ENCODE assay signal across 10 cellular contexts in genomic region chr5:139696167-139696893, GRCh38. TPM values are rescaled to one million over a fixed set of nuclear protein-coding genes. Genes with fewer than 3 reads are reported as not detected.
A peak's percentile ranks its signal among the peaks of the same experiment; 100 is the strongest.
DNase-seq lines count a peak whose midpoint lies in the region; ATAC-seq and TF ChIP-seq lines count a peak whose summit lies in the region.
"Had no signal": no experiment of that assay in that cellular context is flagged by ENCODE, and none has a peak within 500 bp of the region (broad histone marks: within the 10 kb centered on the region; RNA-seq: fewer than 3 reads in every experiment).

No MANE protein-coding gene starts in this region.

- peaks cover 3% of the 10 kb centered on the region for H3K27me3 Mint-ChIP-seq in nephron progenitor cell (ENCODE audit: low read depth, poor library complexity)

- 58% methylated on average over 13 of the region's 21 CpGs; no CpG with 5 or more reads in 1 of the 2 experiments for WGBS in IMR-90 (ENCODE audit: extremely low coverage in 2 of 2, insufficient read length in 1 of 2), 2 experiments

- CTCF ChIA-PET in IMR-90 (lab: Yijun Ruan, JAX), result interaction anchor here (0.6 to 1.2 kb wide), 3 partner anchors 15 to 69 kb away, joined by 3 to 4 read pairs (median 3); no protein-coding TSS in a partner anchor

- peak overlapping the region; percentile 77 for H3K4me3 ChIP-seq in ACC112 (ENCODE audit: low read depth, low read length)
- no peak overlapping the region for H3K4me3 ChIP-seq in IMR-90 (ENCODE audit: insufficient read depth, low read depth, low read length)
- peak overlapping the region in 49 of 59 donors; percentile 21 to 70 (median 51) for H3K4me3 ChIP-seq in dorsolateral prefrontal cortex

- H3K4me1 ChIP-seq in ACC112 (ENCODE audit: control insufficient read depth, insufficient read depth, low read length, unreplicated experiment) (peaks cover 37% of the 10 kb centered on the region), IMR-90 (ENCODE audit: control insufficient read depth, insufficient read depth, low read length) (peaks cover 39% of the 10 kb centered on the region)

- no TSS peak for BruUV-seq in IMR-90 (replicated peaks; lab: Mats Ljungman, UMichigan)

- peak overlapping the region; percentile 96 for H4K91ac ChIP-seq in IMR-90 (ENCODE audit: insufficient read depth, low read depth, low read length)

- H3K36me3 Mint-ChIP-seq in nephron progenitor cell (ENCODE audit: low read depth), result no peaks in the 10 kb centered on the region

- H3K36me3 ChIP-seq in ACC112 (ENCODE audit: insufficient read depth, low read length) (no peaks in the 10 kb centered on the region), IMR-90 (ENCODE audit: control insufficient read depth, insufficient read depth, low read length) (no peaks in the 10 kb centered on the region)

- TF ChIP-seq CTCF in IMR-90 (conservative IDR thresholded peaks at IDR 0.05; ENCODE audit: low read depth, low read length), result no peak
- no peak for TF ChIP-seq CTCF in dorsolateral prefrontal cortex (IDR thresholded peaks at IDR 0.05 in 54 of 56, conservative IDR thresholded peaks at IDR 0.05 in 2 of 56; ENCODE audit: low read depth in 1 of 56, partially characterized antibody in 56 of 56)
- TF ChIP-seq CTCF in nephron progenitor cell (IDR thresholded peaks at IDR 0.05), result no peak

- dilution Hi-C loops in IMR-90 (cut with HindIII; ENCODE audit: low sequenced_read_pairs, unreplicated experiment), result no loop called here

- H3K4me1 Mint-ChIP-seq in nephron progenitor cell, result peaks cover 87% of the 10 kb centered on the region

- H3K56ac ChIP-seq in IMR-90 (ENCODE audit: extremely low read depth, insufficient read depth, low read length), result peak overlapping the region; percentile 13; the same call in 1 of the 2 replicates

- H4K8ac ChIP-seq in IMR-90 (ENCODE audit: low read depth in 2 of 2, low read length in 2 of 2), result peak overlapping the region; percentile 75 to 97; a peak in 3 of 4 replicates

- intact Hi-C loops in IMR-90 (cut with micrococcal nuclease) (loop anchor here (2.0 kb wide), 1 partner anchor 38 kb away; no protein-coding TSS in a partner anchor), dorsolateral prefrontal cortex (cut with DNase I) (loop anchor here (2.0 to 10.0 kb wide), 4 partner anchors 14 to 272 kb away; no protein-coding TSS in a partner anchor)

- H3K14ac ChIP-seq in IMR-90 (replicated peaks; ENCODE audit: low read depth, low read length), result peak overlapping the region; percentile 86

- no peaks in the 10 kb centered on the region for H3K9me3 ChIP-seq in IMR-90 (ENCODE audit: control insufficient read depth, insufficient read depth, low read length)

- H3K27me3 ChIP-seq in ACC112 (ENCODE audit: insufficient read depth, low read length) (no peaks in the 10 kb centered on the region), IMR-90 (ENCODE audit: control insufficient read depth, insufficient read depth, low read length) (no peaks in the 10 kb centered on the region), dorsolateral prefrontal cortex (no peaks in the 10 kb centered on the region)

- H3K27ac ChIP-seq in ACC112 (ENCODE audit: low read depth, low read length), result peak overlapping the region; percentile 89
- peak overlapping the region; percentile 90 for H3K27ac ChIP-seq in IMR-90 (ENCODE audit: insufficient read depth, low read length)
- H3K27ac ChIP-seq in dorsolateral prefrontal cortex, result peak overlapping the region in 57 of 59 donors; percentile 59 to 95 (median 89)

- peak overlapping the region; percentile 1 for H4K5ac ChIP-seq in IMR-90 (ENCODE audit: low read depth, low read length)

- H3K9me3 Mint-ChIP-seq in nephron progenitor cell, result no peaks in the 10 kb centered on the region

- in situ Hi-C loops in IMR-90 (cut with MboI; ENCODE audit: low sequenced_read_pairs), result no loop called here

- H2BK20ac ChIP-seq in IMR-90 (ENCODE audit: low read depth, low read length), result peak overlapping the region; percentile 96

- peak overlapping the region; percentile 8; the same call in 1 of the 2 replicates for H3K4me2 ChIP-seq in IMR-90 (ENCODE audit: low read depth, low read length)

- H3K18ac ChIP-seq in IMR-90 (ENCODE audit: low read depth, low read length), result peak overlapping the region; percentile 8

- no peaks in the 10 kb centered on the region for H3K79me2 ChIP-seq in ACC112 (ENCODE audit: control insufficient read depth, insufficient read depth, low read length, unreplicated experiment)

- peak overlapping the region; percentile 74 for H3K23ac ChIP-seq in IMR-90 (ENCODE audit: low read depth, low read length)

- H2BK120ac ChIP-seq in IMR-90 (ENCODE audit: low read depth, low read length), result peak overlapping the region; percentile 94

- DNase-seq in IMR-90, result no peak
- peak in 1 of 10 donors; percentile 25 for DNase-seq in dorsolateral prefrontal cortex
- DNase-seq in nephron progenitor cell, result no peak
- no peak for DNase-seq in NK-92 (lab: John Stamatoyannopoulos, UW; ENCODE audit: unreplicated experiment)
- no peak for DNase-seq in GOT3 (lab: John Stamatoyannopoulos, UW)
- DNase-seq: cerebellar nuclear complex, GF-D8 had no signal

- ATAC-seq in IMR-90 (ENCODE audit: low read depth) (no peak), GM21786 (IDR thresholded peaks at IDR 0.05; ENCODE audit: unreplicated experiment) (no peak), GM21515 (IDR thresholded peaks at IDR 0.05; ENCODE audit: unreplicated experiment) (no peak)

- no peak for TF ChIP-seq RAD21 in IMR-90 (IDR thresholded peaks at IDR 0.05; ENCODE audit: low read length)

- no peaks in the 10 kb centered on the region; a peak in 1 of 4 replicates for H3K79me1 ChIP-seq in IMR-90 (ENCODE audit: low read depth in 1 of 2, low read length in 2 of 2)

- peak overlapping the region; percentile 73 for H3K4me3 Mint-ChIP-seq in nephron progenitor cell

- peak overlapping the region; percentile 78 for H2BK5ac ChIP-seq in IMR-90 (ENCODE audit: low read depth, low read length, poor library complexity, severe bottlenecking)

- H2AK9ac ChIP-seq in IMR-90 (replicated peaks; ENCODE audit: low read depth, low read length, poor library complexity), result peak overlapping the region; percentile 82

- peak overlapping the region; percentile 78 for H2AK5ac ChIP-seq in IMR-90 (ENCODE audit: low read depth, low read length)

- no peak for TF ChIP-seq POLR2A in IMR-90 (IDR thresholded peaks at IDR 0.05; ENCODE audit: low read depth, low read length)

- H4K20me1 ChIP-seq in IMR-90 (ENCODE audit: insufficient read depth, low read length), result no peaks in the 10 kb centered on the region

- H3K4ac ChIP-seq in IMR-90 (ENCODE audit: low read depth, low read length), result peak overlapping the region; percentile 98

- H3K9me1 ChIP-seq in IMR-90 (ENCODE audit: insufficient read depth, low read length), result peaks cover 29% of the 10 kb centered on the region

- H3K9ac ChIP-seq in IMR-90 (ENCODE audit: low read depth, low read length), result peak overlapping the region; percentile 12; the same call in 1 of the 2 replicates

- peak overlapping the region; percentile 78 for H3K27ac Mint-ChIP-seq in nephron progenitor cell

- peak overlapping the region; percentile 58; the same call in 2 of the 3 replicates for H2BK15ac ChIP-seq in IMR-90 (ENCODE audit: low read depth, low read length)

- peak overlapping the region; percentile 64 for H2AFZ ChIP-seq in ACC112 (ENCODE audit: low read length, unreplicated experiment)
- peak overlapping the region; percentile 88 for H2AFZ ChIP-seq in IMR-90 (replicated peaks; ENCODE audit: low read length, poor library complexity)

- POLR2A ChIA-PET in IMR-90 (lab: Charles Lee; ENCODE audit: unreplicated experiment), result interaction anchor here (0.6 kb wide), 1 partner anchor 137 kb away, joined by 4 read pairs; no protein-coding TSS in a partner anchor

TF ChIP-seq in IMR-90, 13 proteins besides CTCF, POLR2A, EP300 and RAD21:
- no peak for TF ChIP-seq USF2 (IDR thresholded peaks at IDR 0.05; ENCODE audit: low read depth, low read length)
- peak; percentile 53; the same call in 1 of the 2 replicates for TF ChIP-seq CEBPB (IDR thresholded peaks at IDR 0.05; ENCODE audit: low read depth, low read length)

RNA-seq across cellular contexts. Expression of gene CXXC5, which starts 48.2 kb away (rescaled TPM):
- total RNA-seq in IMR-90 (2012; rRNA removed) (24.9 and 30.8 TPM in 2 replicates), dorsolateral prefrontal cortex (100 to 1,000 TPM in 83 of 120 experiments, 10 to 100 TPM in 37; 79.1 to 229 (median 108) TPM)
- 35.7 and 38.8 TPM in 2 replicates for polyA plus RNA-seq in IMR-90 (2012; rRNA removed)
- polyA plus RNA-seq in IMR-90 (2012; cell fraction: cytosol; rRNA removed), result 34.7 and 72.2 TPM in 2 replicates
- polyA plus RNA-seq in IMR-90 (2012; cell fraction: nucleus; rRNA removed; ENCODE audit: low replicate concordance), result 24.5 and 60.8 TPM in 2 replicates
